In genomic region chr19:41362143-41362847, GRCh38 we compare ENCODE assay signal across 1 cellular context.
TF ChIP-seq lines count a peak whose summit lies in the region.

No MANE protein-coding gene starts in this region.

TF ChIP-seq in GM23338, 12 proteins besides CTCF, POLR2A, EP300 and RAD21 (continued from another document):
- TF ChIP-seq, protein P1, sequence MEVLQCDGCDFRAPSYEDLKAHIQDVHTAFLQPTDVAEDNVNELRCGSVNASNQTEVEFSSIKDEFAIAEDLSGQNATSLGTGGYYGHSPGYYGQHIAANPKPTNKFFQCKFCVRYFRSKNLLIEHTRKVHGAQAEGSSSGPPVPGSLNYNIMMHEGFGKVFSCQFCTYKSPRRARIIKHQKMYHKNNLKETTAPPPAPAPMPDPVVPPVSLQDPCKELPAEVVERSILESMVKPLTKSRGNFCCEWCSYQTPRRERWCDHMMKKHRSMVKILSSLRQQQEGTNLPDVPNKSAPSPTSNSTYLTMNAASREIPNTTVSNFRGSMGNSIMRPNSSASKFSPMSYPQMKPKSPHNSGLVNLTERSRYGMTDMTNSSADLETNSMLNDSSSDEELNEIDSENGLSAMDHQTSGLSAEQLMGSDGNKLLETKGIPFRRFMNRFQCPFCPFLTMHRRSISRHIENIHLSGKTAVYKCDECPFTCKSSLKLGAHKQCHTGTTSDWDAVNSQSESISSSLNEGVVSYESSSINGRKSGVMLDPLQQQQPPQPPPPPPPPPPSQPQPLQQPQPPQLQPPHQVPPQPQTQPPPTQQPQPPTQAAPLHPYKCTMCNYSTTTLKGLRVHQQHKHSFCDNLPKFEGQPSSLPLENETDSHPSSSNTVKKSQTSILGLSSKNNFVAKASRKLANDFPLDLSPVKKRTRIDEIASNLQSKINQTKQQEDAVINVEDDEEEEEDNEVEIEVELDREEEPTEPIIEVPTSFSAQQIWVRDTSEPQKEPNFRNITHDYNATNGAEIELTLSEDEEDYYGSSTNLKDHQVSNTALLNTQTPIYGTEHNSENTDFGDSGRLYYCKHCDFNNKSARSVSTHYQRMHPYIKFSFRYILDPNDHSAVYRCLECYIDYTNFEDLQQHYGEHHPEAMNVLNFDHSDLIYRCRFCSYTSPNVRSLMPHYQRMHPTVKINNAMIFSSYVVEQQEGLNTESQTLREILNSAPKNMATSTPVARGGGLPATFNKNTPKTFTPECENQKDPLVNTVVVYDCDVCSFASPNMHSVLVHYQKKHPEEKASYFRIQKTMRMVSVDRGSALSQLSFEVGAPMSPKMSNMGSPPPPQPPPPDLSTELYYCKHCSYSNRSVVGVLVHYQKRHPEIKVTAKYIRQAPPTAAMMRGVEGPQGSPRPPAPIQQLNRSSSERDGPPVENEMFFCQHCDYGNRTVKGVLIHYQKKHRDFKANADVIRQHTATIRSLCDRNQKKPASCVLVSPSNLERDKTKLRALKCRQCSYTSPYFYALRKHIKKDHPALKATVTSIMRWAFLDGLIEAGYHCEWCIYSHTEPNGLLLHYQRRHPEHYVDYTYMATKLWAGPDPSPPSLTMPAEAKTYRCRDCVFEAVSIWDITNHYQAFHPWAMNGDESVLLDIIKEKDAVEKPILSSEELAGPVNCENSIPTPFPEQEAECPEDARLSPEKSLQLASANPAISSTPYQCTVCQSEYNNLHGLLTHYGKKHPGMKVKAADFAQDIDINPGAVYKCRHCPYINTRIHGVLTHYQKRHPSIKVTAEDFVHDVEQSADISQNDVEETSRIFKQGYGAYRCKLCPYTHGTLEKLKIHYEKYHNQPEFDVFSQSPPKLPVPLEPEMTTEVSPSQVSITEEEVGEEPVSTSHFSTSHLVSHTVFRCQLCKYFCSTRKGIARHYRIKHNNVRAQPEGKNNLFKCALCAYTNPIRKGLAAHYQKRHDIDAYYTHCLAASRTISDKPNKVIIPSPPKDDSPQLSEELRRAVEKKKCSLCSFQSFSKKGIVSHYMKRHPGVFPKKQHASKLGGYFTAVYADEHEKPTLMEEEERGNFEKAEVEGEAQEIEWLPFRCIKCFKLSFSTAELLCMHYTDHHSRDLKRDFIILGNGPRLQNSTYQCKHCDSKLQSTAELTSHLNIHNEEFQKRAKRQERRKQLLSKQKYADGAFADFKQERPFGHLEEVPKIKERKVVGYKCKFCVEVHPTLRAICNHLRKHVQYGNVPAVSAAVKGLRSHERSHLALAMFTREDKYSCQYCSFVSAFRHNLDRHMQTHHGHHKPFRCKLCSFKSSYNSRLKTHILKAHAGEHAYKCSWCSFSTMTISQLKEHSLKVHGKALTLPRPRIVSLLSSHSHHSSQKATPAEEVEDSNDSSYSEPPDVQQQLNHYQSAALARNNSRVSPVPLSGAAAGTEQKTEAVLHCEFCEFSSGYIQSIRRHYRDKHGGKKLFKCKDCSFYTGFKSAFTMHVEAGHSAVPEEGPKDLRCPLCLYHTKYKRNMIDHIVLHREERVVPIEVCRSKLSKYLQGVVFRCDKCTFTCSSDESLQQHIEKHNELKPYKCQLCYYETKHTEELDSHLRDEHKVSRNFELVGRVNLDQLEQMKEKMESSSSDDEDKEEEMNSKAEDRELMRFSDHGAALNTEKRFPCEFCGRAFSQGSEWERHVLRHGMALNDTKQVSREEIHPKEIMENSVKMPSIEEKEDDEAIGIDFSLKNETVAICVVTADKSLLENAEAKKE (CRISPR knock-in tag; IDR thresholded peaks at IDR 0.05), result no peak
- no peak for TF ChIP-seq POLR2AphosphoS5 (IDR thresholded peaks at IDR 0.05; ENCODE audit: low read depth)
- TF ChIP-seq EZH2 (IDR thresholded peaks at IDR 0.05; ENCODE audit: low read depth, unreplicated experiment), result no peak
- TF ChIP-seq EZH2phosphoT487 (IDR thresholded peaks at IDR 0.05; ENCODE audit: unreplicated experiment), result no peak
- no peak for TF ChIP-seq JUNB (IDR thresholded peaks at IDR 0.05; ENCODE audit: unreplicated experiment)
- no peak for TF ChIP-seq CREB1 (CRISPR knock-in tag; IDR thresholded peaks at IDR 0.05; ENCODE audit: low read depth)
- TF ChIP-seq ZNF331 (CRISPR knock-in tag; IDR thresholded peaks at IDR 0.05; ENCODE audit: low read depth), result no peak
- no peak for TF ChIP-seq STAT1 (IDR thresholded peaks at IDR 0.05; ENCODE audit: unreplicated experiment)
- no peak for TF ChIP-seq ZNF114 (CRISPR knock-in tag; IDR thresholded peaks at IDR 0.05)
- TF ChIP-seq, protein P2, sequence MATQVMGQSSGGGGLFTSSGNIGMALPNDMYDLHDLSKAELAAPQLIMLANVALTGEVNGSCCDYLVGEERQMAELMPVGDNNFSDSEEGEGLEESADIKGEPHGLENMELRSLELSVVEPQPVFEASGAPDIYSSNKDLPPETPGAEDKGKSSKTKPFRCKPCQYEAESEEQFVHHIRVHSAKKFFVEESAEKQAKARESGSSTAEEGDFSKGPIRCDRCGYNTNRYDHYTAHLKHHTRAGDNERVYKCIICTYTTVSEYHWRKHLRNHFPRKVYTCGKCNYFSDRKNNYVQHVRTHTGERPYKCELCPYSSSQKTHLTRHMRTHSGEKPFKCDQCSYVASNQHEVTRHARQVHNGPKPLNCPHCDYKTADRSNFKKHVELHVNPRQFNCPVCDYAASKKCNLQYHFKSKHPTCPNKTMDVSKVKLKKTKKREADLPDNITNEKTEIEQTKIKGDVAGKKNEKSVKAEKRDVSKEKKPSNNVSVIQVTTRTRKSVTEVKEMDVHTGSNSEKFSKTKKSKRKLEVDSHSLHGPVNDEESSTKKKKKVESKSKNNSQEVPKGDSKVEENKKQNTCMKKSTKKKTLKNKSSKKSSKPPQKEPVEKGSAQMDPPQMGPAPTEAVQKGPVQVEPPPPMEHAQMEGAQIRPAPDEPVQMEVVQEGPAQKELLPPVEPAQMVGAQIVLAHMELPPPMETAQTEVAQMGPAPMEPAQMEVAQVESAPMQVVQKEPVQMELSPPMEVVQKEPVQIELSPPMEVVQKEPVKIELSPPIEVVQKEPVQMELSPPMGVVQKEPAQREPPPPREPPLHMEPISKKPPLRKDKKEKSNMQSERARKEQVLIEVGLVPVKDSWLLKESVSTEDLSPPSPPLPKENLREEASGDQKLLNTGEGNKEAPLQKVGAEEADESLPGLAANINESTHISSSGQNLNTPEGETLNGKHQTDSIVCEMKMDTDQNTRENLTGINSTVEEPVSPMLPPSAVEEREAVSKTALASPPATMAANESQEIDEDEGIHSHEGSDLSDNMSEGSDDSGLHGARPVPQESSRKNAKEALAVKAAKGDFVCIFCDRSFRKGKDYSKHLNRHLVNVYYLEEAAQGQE (IDR thresholded peaks at IDR 0.05; ENCODE audit: unreplicated experiment), result no peak
